ENCODE assay signal across 1 cellular context in the genomic region with DNA sequence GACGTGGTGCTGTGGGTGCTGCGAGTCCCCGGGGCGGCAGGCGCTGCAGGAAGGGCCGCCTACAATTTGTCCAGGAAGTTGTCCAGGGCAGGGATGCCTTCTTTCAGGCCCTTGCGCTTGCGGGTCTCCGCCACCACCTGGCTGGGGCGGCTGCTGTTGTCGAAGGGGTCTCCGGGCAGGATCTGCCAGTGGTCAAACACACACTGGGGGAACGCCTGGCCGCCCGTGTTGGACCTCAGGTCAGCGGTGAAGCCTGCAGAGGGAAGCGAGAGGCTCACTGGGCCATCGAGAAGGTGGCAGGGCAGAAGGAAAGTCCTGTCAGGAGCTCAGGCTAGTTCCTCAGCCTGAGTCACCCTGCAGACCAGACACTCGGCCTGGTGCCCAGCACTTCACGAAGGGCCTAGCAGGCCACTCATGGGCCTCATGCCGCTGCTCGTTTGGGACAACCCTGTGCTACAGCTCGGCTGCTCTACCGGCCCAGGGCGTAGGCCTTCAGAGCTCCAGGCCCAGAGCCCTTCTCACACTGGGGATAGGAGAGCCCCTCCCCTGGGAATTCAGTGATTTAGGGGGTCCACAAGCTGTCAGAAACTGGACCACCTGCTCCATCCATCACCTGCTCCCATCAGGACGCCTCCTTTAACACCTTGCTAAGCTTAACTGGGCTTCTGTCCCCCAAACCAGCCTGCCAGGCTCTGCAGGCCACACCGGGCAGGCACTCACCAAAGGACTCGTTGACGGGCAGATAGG.
TF ChIP-seq lines count a peak whose summit lies in the region.

No MANE protein-coding gene starts in this region.

TF ChIP-seq in H1, 55 proteins besides CTCF, POLR2A, EP300 and RAD21:
- TF ChIP-seq CTBP2 (IDR thresholded peaks at IDR 0.05; ENCODE audit: borderline replicate concordance, insufficient read depth, insufficient read length, low read length): no peak
- no peak for TF ChIP-seq RBBP5 (IDR thresholded peaks at IDR 0.05; ENCODE audit: borderline replicate concordance, low read depth, low read length)
- TF ChIP-seq EGR1 (IDR thresholded peaks at IDR 0.05; ENCODE audit: borderline replicate concordance, low read depth, low read length): no peak
- TF ChIP-seq, protein P1, sequence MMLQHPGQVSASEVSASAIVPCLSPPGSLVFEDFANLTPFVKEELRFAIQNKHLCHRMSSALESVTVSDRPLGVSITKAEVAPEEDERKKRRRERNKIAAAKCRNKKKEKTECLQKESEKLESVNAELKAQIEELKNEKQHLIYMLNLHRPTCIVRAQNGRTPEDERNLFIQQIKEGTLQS (IDR thresholded peaks at IDR 0.05; ENCODE audit: insufficient read depth, low read depth, low read length): no peak
- TF ChIP-seq SP1 (IDR thresholded peaks at IDR 0.05; ENCODE audit: low read depth, low read length): peak; percentile 5; the same call in 1 of the 2 replicates
- TF ChIP-seq HDAC2 (IDR thresholded peaks at IDR 0.05; ENCODE audit: borderline replicate concordance in 1 of 2, low read depth in 2 of 2, low read length in 2 of 2): no peak
- TF ChIP-seq POLR2AphosphoS5 (IDR thresholded peaks at IDR 0.05; ENCODE audit: low read depth, low read length): peak; percentile 47
- TF ChIP-seq SIX5 (IDR thresholded peaks at IDR 0.05; ENCODE audit: low read depth, low read length): peak; percentile 3; the same call in 1 of the 2 replicates
- TF ChIP-seq SIN3A (conservative IDR thresholded peaks at IDR 0.05 in 1 of 2, IDR thresholded peaks at IDR 0.05 in 1 of 2; ENCODE audit: low read depth in 1 of 2, low read length in 2 of 2): 0 out of 4 replicates have a peak, but pooled peaks of 1 of the 2 experiments have one; percentile 40
- TF ChIP-seq SAP30 (IDR thresholded peaks at IDR 0.05; ENCODE audit: insufficient read depth, insufficient replicate concordance, low read length): no peak
